23 cellular contexts compared by ENCODE assay signal in the genomic region with DNA sequence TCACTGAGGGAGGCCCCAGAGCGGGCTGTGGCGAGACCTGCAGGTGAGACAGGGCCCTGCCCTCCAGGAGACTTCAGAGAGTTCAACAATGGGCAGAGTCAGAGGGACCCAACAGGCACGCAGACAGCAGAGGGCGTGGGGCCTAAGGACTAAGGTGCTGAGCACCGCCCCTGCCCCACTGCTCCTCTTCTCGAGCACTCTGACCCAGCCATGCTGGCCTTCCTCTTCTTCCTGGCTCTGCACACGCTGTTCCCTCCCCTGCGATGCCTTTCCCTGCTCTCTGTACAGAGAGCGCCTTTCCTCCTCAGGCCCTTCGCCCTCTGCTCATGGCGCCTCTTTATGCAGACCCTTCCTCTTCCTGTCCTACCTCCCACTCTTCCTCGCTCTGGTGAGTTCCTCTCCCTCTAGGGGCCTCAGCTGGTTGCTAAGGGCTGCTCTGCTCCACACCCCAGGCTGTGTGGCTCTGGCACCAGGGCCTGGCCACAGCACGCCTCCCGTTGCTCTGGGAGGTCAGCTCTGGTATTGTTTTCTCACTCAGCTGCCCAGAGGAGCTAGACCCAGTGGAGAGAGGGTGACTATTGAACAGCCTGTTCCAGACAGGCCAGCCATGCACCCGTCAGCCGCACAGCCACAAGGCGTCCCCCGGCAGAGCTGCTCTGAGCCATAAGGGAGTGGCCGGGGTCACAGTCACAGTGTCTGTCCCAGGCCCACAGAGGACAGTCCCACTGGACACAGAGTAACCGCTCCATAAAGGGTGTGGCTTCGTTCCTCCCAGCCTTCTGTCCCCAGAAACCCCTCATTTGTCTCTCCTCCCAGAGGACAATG. TPM values are rescaled to one million over a fixed set of nuclear protein-coding genes. Genes with fewer than 3 reads are reported as not detected.
DNase-seq lines count a peak whose midpoint lies in the region; ATAC-seq and TF ChIP-seq lines count a peak whose summit lies in the region.
"Had no signal": no experiment of that assay in that cellular context is flagged by ENCODE, and none has a peak within 500 bp of the region (broad histone marks: within the 10 kb centered on the region; RNA-seq: fewer than 3 reads in every experiment).

No MANE protein-coding gene starts in this region.

- no peak for ATAC-seq in activated naive CD8-positive, alpha-beta T cell treated with anti-CD3 and anti-CD28 coated beads, Interleukin-2, amount 10 ng/mL, durations not matched to agents 7 days and 5 days (ENCODE audit: low read depth)
- ATAC-seq in RWPE2 (ENCODE audit: low read depth) (no peak), sciatic nerve (no peak), GM18870 (IDR thresholded peaks at IDR 0.05; ENCODE audit: unreplicated experiment) (no peak)
- ATAC-seq: T-cell had no signal

- peaks cover 6% of the 10 kb centered on the region for H3K4me1 ChIP-seq in RWPE2 (ENCODE audit: insufficient read depth, poor library complexity, severe bottlenecking)

- DNase-seq in activated naive CD8-positive, alpha-beta T cell treated with anti-CD3 and anti-CD28 coated beads, Interleukin-2, amount 10 ng/mL, durations not matched to agents 7 days and 5 days, result no peak
- no peak for DNase-seq in activated naive CD8-positive, alpha-beta T cell treated with anti-CD3 and anti-CD28 coated beads for 36 hours
- DNase-seq in RWPE2 (ENCODE audit: low spot score), result peak; percentile 48
- DNase-seq in glutamatergic neuron, result no peak
- peak; percentile 44 for DNase-seq in sciatic nerve (ENCODE audit: low spot score)
- no peak for DNase-seq in NCI-H1092 treated with DMSO at 0.1 percent for 48 hours (lab: John Stamatoyannopoulos, UW)
- no peak for DNase-seq in stimulated activated CD4-positive, alpha-beta T cell treated with anti-CD3 and anti-CD28 coated beads, Interleukin-2, amount 100 ng/mL, for 48 hours
- DNase-seq: activated CD4-positive, alpha-beta T cell treated with anti-CD3 and anti-CD28 coated beads for 48 hours; activated gamma-delta T cell; central memory CD4-positive, alpha-beta T cell; COR-L47; H7; NCI-H1436 treated with DMSO at 0.1 percent for 48 hours; NCI-H526 treated with DMSO at 0.1 percent for 48 hours; SIG-M5; stimulated activated CD4-positive, alpha-beta T cell treated with anti-CD3 and anti-CD28 coated beads, Interleukin-4, amount 100 ng/mL, for 4 hours; substantia nigra; T-cell had no signal

- H3K36me3 ChIP-seq in RWPE2 (ENCODE audit: low read depth), result no peaks in the 10 kb centered on the region

- POLR2A ChIA-PET in activated naive CD8-positive, alpha-beta T cell treated with anti-CD3 and anti-CD28 coated beads, Interleukin-2, amount 10 ng/mL, durations not matched to agents 7 days and 5 days (lab: Charles Lee), result no interaction called here

- TF ChIP-seq CTCF in RWPE2 (IDR thresholded peaks at IDR 0.05; ENCODE audit: poor library complexity, severe bottlenecking) (no peak), glutamatergic neuron (IDR thresholded peaks at IDR 0.05; ENCODE audit: partially characterized antibody, unreplicated experiment) (no peak)

- peak overlapping the region; percentile 8 for H3K27ac Mint-ChIP-seq in activated naive CD8-positive, alpha-beta T cell treated with anti-CD3 and anti-CD28 coated beads, Interleukin-2, amount 10 ng/mL, durations not matched to agents 7 days and 5 days
- H3K27ac Mint-ChIP-seq in activated naive CD8-positive, alpha-beta T cell treated with anti-CD3 and anti-CD28 coated beads for 36 hours, result no peak overlapping the region
- peak overlapping the region; percentile 43 for H3K27ac Mint-ChIP-seq in glutamatergic neuron (ENCODE audit: unreplicated experiment)
- H3K27ac Mint-ChIP-seq: B cell, T-cell had no signal

- H3K4me3 ChIP-seq in RWPE2 (ENCODE audit: severe bottlenecking), result no peak overlapping the region
- H3K4me3 ChIP-seq: smooth muscle cell had no signal

- H3K9me3 ChIP-seq in RWPE2 (ENCODE audit: severe bottlenecking), result no peaks in the 10 kb centered on the region

- H3K27me3 ChIP-seq in RWPE2 (ENCODE audit: insufficient read depth, poor library complexity, severe bottlenecking), result no peaks in the 10 kb centered on the region

- H3K4me1 Mint-ChIP-seq in activated naive CD8-positive, alpha-beta T cell treated with anti-CD3 and anti-CD28 coated beads, Interleukin-2, amount 10 ng/mL, durations not matched to agents 7 days and 5 days, result peaks cover 4% of the 10 kb centered on the region
- H3K4me1 Mint-ChIP-seq in activated naive CD8-positive, alpha-beta T cell treated with anti-CD3 and anti-CD28 coated beads for 36 hours, result peaks cover 6% of the 10 kb centered on the region
- H3K4me1 Mint-ChIP-seq in glutamatergic neuron (ENCODE audit: low read depth, unreplicated experiment), result peaks cover 3% of the 10 kb centered on the region
- H3K4me1 Mint-ChIP-seq: B cell, T-cell had no signal

- no peaks in the 10 kb centered on the region for H3K36me3 Mint-ChIP-seq in activated naive CD8-positive, alpha-beta T cell treated with anti-CD3 and anti-CD28 coated beads, Interleukin-2, amount 10 ng/mL, durations not matched to agents 7 days and 5 days
- no peaks in the 10 kb centered on the region for H3K36me3 Mint-ChIP-seq in activated naive CD8-positive, alpha-beta T cell treated with anti-CD3 and anti-CD28 coated beads for 36 hours
- no peaks in the 10 kb centered on the region for H3K36me3 Mint-ChIP-seq in glutamatergic neuron (ENCODE audit: unreplicated experiment)
- H3K36me3 Mint-ChIP-seq: T-cell had no signal

- H3K27ac ChIP-seq in RWPE2 (ENCODE audit: poor library complexity, severe bottlenecking), result no peak overlapping the region

- no peak overlapping the region for H3K4me3 Mint-ChIP-seq in activated naive CD8-positive, alpha-beta T cell treated with anti-CD3 and anti-CD28 coated beads, Interleukin-2, amount 10 ng/mL, durations not matched to agents 7 days and 5 days
- H3K4me3 Mint-ChIP-seq in activated naive CD8-positive, alpha-beta T cell treated with anti-CD3 and anti-CD28 coated beads for 36 hours, result no peak overlapping the region
- no peak overlapping the region for H3K4me3 Mint-ChIP-seq in glutamatergic neuron (ENCODE audit: unreplicated experiment)
- H3K4me3 Mint-ChIP-seq: B cell, nephron, T-cell had no signal

- H3K9me3 Mint-ChIP-seq in activated naive CD8-positive, alpha-beta T cell treated with anti-CD3 and anti-CD28 coated beads, Interleukin-2, amount 10 ng/mL, durations not matched to agents 7 days and 5 days, result no peaks in the 10 kb centered on the region
- H3K9me3 Mint-ChIP-seq in activated naive CD8-positive, alpha-beta T cell treated with anti-CD3 and anti-CD28 coated beads for 36 hours, result no peaks in the 10 kb centered on the region
- H3K9me3 Mint-ChIP-seq in glutamatergic neuron (ENCODE audit: unreplicated experiment), result peaks cover 3% of the 10 kb centered on the region
- H3K9me3 Mint-ChIP-seq: nephron, T-cell had no signal

- H3K27me3 Mint-ChIP-seq in activated naive CD8-positive, alpha-beta T cell treated with anti-CD3 and anti-CD28 coated beads, Interleukin-2, amount 10 ng/mL, durations not matched to agents 7 days and 5 days, result no peaks in the 10 kb centered on the region
- no peaks in the 10 kb centered on the region for H3K27me3 Mint-ChIP-seq in activated naive CD8-positive, alpha-beta T cell treated with anti-CD3 and anti-CD28 coated beads for 36 hours
- peaks cover 5% of the 10 kb centered on the region for H3K27me3 Mint-ChIP-seq in glutamatergic neuron (ENCODE audit: unreplicated experiment)
- H3K27me3 Mint-ChIP-seq: B cell, T-cell had no signal

- intact Hi-C loops in sciatic nerve (cut with DNase I), result no loop called here

RNA-seq across cellular contexts. Expression of a gene that starts 13.6 kb away (rescaled TPM):
- total RNA-seq in activated naive CD8-positive, alpha-beta T cell treated with anti-CD3 and anti-CD28 coated beads, Interleukin-2, amount 10 ng/mL, durations not matched to agents 7 days and 5 days, result 1 to 10 TPM; 1.3 to 2.3 TPM
- under 1 TPM; 0.31 to 0.48 TPM for total RNA-seq in activated naive CD8-positive, alpha-beta T cell treated with anti-CD3 and anti-CD28 coated beads for 36 hours
- total RNA-seq in glutamatergic neuron (ENCODE audit: unreplicated experiment) (140 TPM), sciatic nerve (58.6 TPM)
- total RNA-seq: A172 had no signal

RNA-seq across cellular contexts. Expression of a gene that starts 33.0 kb away (rescaled TPM):
- 10 to 100 TPM; 17.8 to 20.6 TPM for total RNA-seq in activated naive CD8-positive, alpha-beta T cell treated with anti-CD3 and anti-CD28 coated beads, Interleukin-2, amount 10 ng/mL, durations not matched to agents 7 days and 5 days
- 10 to 100 TPM; 13.8 to 15.0 TPM for total RNA-seq in activated naive CD8-positive, alpha-beta T cell treated with anti-CD3 and anti-CD28 coated beads for 36 hours
- 23.2 TPM for total RNA-seq in glutamatergic neuron (ENCODE audit: unreplicated experiment)
- total RNA-seq in sciatic nerve, result 13.7 TPM

Comparison
In these comparisons a context has a peak if more than half of its experiments do, and no peak if none do; other contexts are left out.
1. DNase-seq: peak in RWPE2 (single experiment) and sciatic nerve (single experiment); none in activated naive CD8-positive, alpha-beta T cell treated with anti-CD3 and anti-CD28 coated beads, Interleukin-2, amount 10 ng/mL, durations not matched to agents 7 days and 5 days (single experiment), activated naive CD8-positive, alpha-beta T cell treated with anti-CD3 and anti-CD28 coated beads for 36 hours (single experiment), glutamatergic neuron (single experiment), NCI-H1092 treated with DMSO at 0.1 percent for 48 hours (single experiment) and stimulated activated CD4-positive, alpha-beta T cell treated with anti-CD3 and anti-CD28 coated beads, Interleukin-2, amount 100 ng/mL, for 48 hours (0 of 2).
2. RNA of a gene that starts 13.6 kb away (total RNA-seq): 140 TPM in glutamatergic neuron (single experiment) and 58.6 TPM in sciatic nerve (single experiment); 1.3 to 2.3 TPM in activated naive CD8-positive, alpha-beta T cell treated with anti-CD3 and anti-CD28 coated beads, Interleukin-2, amount 10 ng/mL, durations not matched to agents 7 days and 5 days and 0.31 to 0.48 TPM in activated naive CD8-positive, alpha-beta T cell treated with anti-CD3 and anti-CD28 coated beads for 36 hours; every median in the first group is over 10 times any median in the second.